ENCODE assay signal across 8 cellular contexts in genomic region chr9:99720455-99721050, GRCh38.
DNase-seq lines count a peak whose midpoint lies in the region; ATAC-seq and TF ChIP-seq lines count a peak whose summit lies in the region.

No MANE protein-coding gene starts in this region.

- peak; percentile 95 for ATAC-seq in GM19351 (IDR thresholded peaks at IDR 0.05; ENCODE audit: unreplicated experiment)
- ATAC-seq in HG03280 (IDR thresholded peaks at IDR 0.05; ENCODE audit: unreplicated experiment), result peak; percentile 79

- 3 to 9% (median 4%) methylated on average over 1 of the region's 1 CpG for WGBS in spleen, 5 donors

- H3K4me3 Mint-ChIP-seq in CD14-positive monocyte, result peak overlapping the region; percentile 37 to 72
- peak overlapping the region; percentile 69 for H3K4me3 Mint-ChIP-seq in activated T-helper 2 cell treated with anti-CD3 and anti-CD28 coated beads, Interferon-gamma antibody, Interleukin-2, Interleukin-4, amounts not matched to agents 10 μg/mL and 5 μg/mL and 100 μg/mL, durations not matched to agents 14 hours and 24 hours and 36 hours (ENCODE audit: low read depth)

- peak overlapping the region in 4 of 8 donors; percentile 5 to 57 (median 20) for H3K4me3 ChIP-seq in spleen

- intact Hi-C loops in CD14-positive monocyte (cut with micrococcal nuclease) (loop anchor here in 1 of 2 donors (10.0 kb wide), 1 partner anchor 86 kb away; no protein-coding TSS in a partner anchor), spleen (cut with DNase I; ENCODE audit: low total_unique reads) (no loop called here)
- intact Hi-C loops in activated T-helper 2 cell treated with anti-CD3 and anti-CD28 coated beads, Interferon-gamma antibody, Interleukin-2, Interleukin-4, amounts not matched to agents 10 μg/mL and 5 μg/mL and 100 μg/mL, durations not matched to agents 14 hours and 24 hours and 36 hours (cut with micrococcal nuclease), result loop anchor here (5.0 kb wide), 3 partner anchors 57 to 203 kb away; no protein-coding TSS in a partner anchor

- H3K27ac Mint-ChIP-seq in CD14-positive monocyte, result peak overlapping the region in 6 of 7 donors; percentile 9 to 87 (median 59)
- H3K27ac Mint-ChIP-seq in activated T-helper 2 cell treated with anti-CD3 and anti-CD28 coated beads, Interferon-gamma antibody, Interleukin-2, Interleukin-4, amounts not matched to agents 10 μg/mL and 5 μg/mL and 100 μg/mL, durations not matched to agents 14 hours and 24 hours and 36 hours, result peak overlapping the region; percentile 84

- H3K27me3 Mint-ChIP-seq in CD14-positive monocyte (ENCODE audit: low read depth in 3 of 3), result no peaks in the 10 kb centered on the region
- H3K27me3 Mint-ChIP-seq in activated T-helper 2 cell treated with anti-CD3 and anti-CD28 coated beads, Interferon-gamma antibody, Interleukin-2, Interleukin-4, amounts not matched to agents 10 μg/mL and 5 μg/mL and 100 μg/mL, durations not matched to agents 14 hours and 24 hours and 36 hours (ENCODE audit: low read depth), result no peaks in the 10 kb centered on the region

- no peak for DNase-seq in CD14-positive monocyte (ENCODE audit: low spot score)
- DNase-seq in activated T-helper 2 cell treated with anti-CD3 and anti-CD28 coated beads, Interferon-gamma antibody, Interleukin-2, Interleukin-4, amounts not matched to agents 10 μg/mL and 5 μg/mL and 100 μg/mL, durations not matched to agents 14 hours and 24 hours and 36 hours (ENCODE audit: low spot score), result no peak
- DNase-seq in spleen, result no peak
- no peak for DNase-seq in HK-2 (ENCODE audit: unreplicated experiment)
- DNase-seq in G401 (ENCODE audit: low spot score), result no peak
- DNase-seq in D341Med (ENCODE audit: low spot score), result no peak

- H3K27ac ChIP-seq in spleen, result peak overlapping the region; percentile 24 to 82 (median 70)

- H3K4me1 Mint-ChIP-seq in CD14-positive monocyte, result peaks cover 15% of the 10 kb centered on the region
- H3K4me1 Mint-ChIP-seq in activated T-helper 2 cell treated with anti-CD3 and anti-CD28 coated beads, Interferon-gamma antibody, Interleukin-2, Interleukin-4, amounts not matched to agents 10 μg/mL and 5 μg/mL and 100 μg/mL, durations not matched to agents 14 hours and 24 hours and 36 hours (ENCODE audit: low read depth), result peaks cover 30% of the 10 kb centered on the region

- TF ChIP-seq CTCF in CD14-positive monocyte (IDR thresholded peaks at IDR 0.05) (no peak), spleen (IDR thresholded peaks at IDR 0.05 in 8 of 11, conservative IDR thresholded peaks at IDR 0.05 in 3 of 11) (no peak)

- peaks cover 0 to 3% (median 0%) of the 10 kb centered on the region in 7 donors for H3K9me3 Mint-ChIP-seq in CD14-positive monocyte
- peaks cover 3% of the 10 kb centered on the region for H3K9me3 Mint-ChIP-seq in activated T-helper 2 cell treated with anti-CD3 and anti-CD28 coated beads, Interferon-gamma antibody, Interleukin-2, Interleukin-4, amounts not matched to agents 10 μg/mL and 5 μg/mL and 100 μg/mL, durations not matched to agents 14 hours and 24 hours and 36 hours

- no peaks in the 10 kb centered on the region for H3K27me3 ChIP-seq in spleen (replicated peaks in 1 of 7)

- H3K4me1 ChIP-seq in spleen, result peaks cover 3 to 35% (median 23%) of the 10 kb centered on the region in 6 donors

- H3K9me3 ChIP-seq in spleen, result no peaks in the 10 kb centered on the region

- H3K36me3 Mint-ChIP-seq in CD14-positive monocyte, result no peaks in the 10 kb centered on the region
- no peaks in the 10 kb centered on the region for H3K36me3 Mint-ChIP-seq in activated T-helper 2 cell treated with anti-CD3 and anti-CD28 coated beads, Interferon-gamma antibody, Interleukin-2, Interleukin-4, amounts not matched to agents 10 μg/mL and 5 μg/mL and 100 μg/mL, durations not matched to agents 14 hours and 24 hours and 36 hours (ENCODE audit: low read depth)

- no peaks in the 10 kb centered on the region for H3K36me3 ChIP-seq in spleen

- in situ Hi-C loops in G401 (cut with HindIII; ENCODE audit: low sequenced_read_pairs), result no loop called here

- no peak for TF ChIP-seq POLR2A in spleen (IDR thresholded peaks at IDR 0.05)
